Comparison of ENCODE assay signal across 24 cellular contexts in genomic region chr10:57699944-57700343, GRCh38.
DNase-seq lines count a peak whose midpoint lies in the region; TF ChIP-seq lines count a peak whose summit lies in the region.
"Had no signal": no experiment of that assay in that cellular context is flagged by ENCODE, and none has a peak within 500 bp of the region (broad histone marks: within the 10 kb centered on the region; RNA-seq: fewer than 3 reads in every experiment).

No MANE protein-coding gene starts in this region.

- no peaks in the 10 kb centered on the region for H3K9me3 ChIP-seq in uterus
- H3K9me3 ChIP-seq: upper lobe of left lung had no signal

- DNase-seq in NCI-H146 (lab: John Stamatoyannopoulos, UW) = peak; percentile 14
- no peak for DNase-seq in NCI-H146 treated with DMSO at 0.1 percent for 48 hours (lab: John Stamatoyannopoulos, UW; ENCODE audit: unreplicated experiment)
- peak; percentile 35 for DNase-seq in NCI-H226
- DNase-seq in fibroblast of peridontal ligament (ENCODE audit: extremely low read depth) = peak; percentile 6
- peak; percentile 43 for DNase-seq in renal cortical epithelial cell (ENCODE audit: low read depth)
- no peak for DNase-seq in uterus
- DNase-seq in activated CD4-positive, alpha-beta T cell treated with anti-CD3 and anti-CD28 coated beads for 48 hours = no peak
- no peak for DNase-seq in SIG-M5 (lab: John Stamatoyannopoulos, UW)
- DNase-seq: activated CD4-positive, alpha-beta T cell treated with anti-CD3 and anti-CD28 coated beads, Interleukin-2, amount 50 U/mL, for 1 hour; activated CD8-positive, alpha-beta memory T cell treated with anti-CD3 and anti-CD28 coated beads, Interleukin-2, amount 50 U/mL, for 48 hours; dorsolateral prefrontal cortex; foreskin keratinocyte; hypothalamus; islet precursor cell; KBM-7; MV-4-11; naive B cell; NCI-H526; PC-3; right cardiac atrium; SHP77 treated with DMSO at 0.1 percent for 48 hours; stimulated activated CD8-positive, alpha-beta memory T cell treated with anti-CD3 and anti-CD28 coated beads, Interleukin-4, amount 100 ng/mL, for 48 hours; upper lobe of left lung had no signal

- intact Hi-C loops in uterus (cut with DNase I; ENCODE audit: low total_unique reads) = no loop called here

- H3K27me3 ChIP-seq in uterus = no peaks in the 10 kb centered on the region
- H3K27me3 ChIP-seq: cardiac muscle cell, dorsolateral prefrontal cortex, foreskin keratinocyte, upper lobe of left lung had no signal

- no peaks in the 10 kb centered on the region for H3K4me1 ChIP-seq in uterus
- H3K4me1 ChIP-seq: upper lobe of left lung had no signal

- H3K36me3 ChIP-seq in uterus = no peaks in the 10 kb centered on the region
- H3K36me3 ChIP-seq: cardiac muscle cell, upper lobe of left lung had no signal

- TF ChIP-seq POLR2A in uterus (IDR thresholded peaks at IDR 0.05) = no peak

- no peak overlapping the region for H3K27ac ChIP-seq in uterus
- H3K27ac ChIP-seq: cardiac muscle cell, dorsolateral prefrontal cortex, foreskin keratinocyte, upper lobe of left lung had no signal

- TF ChIP-seq CTCF in uterus (IDR thresholded peaks at IDR 0.05) = no peak

- H3K4me3 ChIP-seq in uterus = no peak overlapping the region
- H3K4me3 ChIP-seq: cardiac muscle cell, dorsolateral prefrontal cortex, upper lobe of left lung had no signal

Comparison
In these comparisons a context has a peak if more than half of its experiments do, and no peak if none do; other contexts are left out.
1. DNase-seq: peak in NCI-H146 (single experiment), NCI-H226 (single experiment), fibroblast of peridontal ligament (single experiment) and renal cortical epithelial cell (single experiment); none in NCI-H146 treated with DMSO at 0.1 percent for 48 hours (single experiment), uterus (0 of 2), activated CD4-positive, alpha-beta T cell treated with anti-CD3 and anti-CD28 coated beads for 48 hours (single experiment) and SIG-M5 (single experiment).